20 cellular contexts compared by ENCODE assay signal in genomic region chr12:105935981-105936380, GRCh38.
DNase-seq lines count a peak whose midpoint lies in the region; ATAC-seq and TF ChIP-seq lines count a peak whose summit lies in the region.
"Had no signal": no experiment of that assay in that cellular context is flagged by ENCODE, and none has a peak within 500 bp of the region (broad histone marks: within the 10 kb centered on the region; RNA-seq: fewer than 3 reads in every experiment).

No MANE protein-coding gene starts in this region.

- H3K9ac ChIP-seq in fibroblast of lung (ENCODE audit: insufficient read depth, low read length): no peak overlapping the region
- H3K9ac ChIP-seq: neural progenitor cell had no signal

- peak; percentile 45 for ATAC-seq in Right ventricle myocardium superior (ENCODE audit: poor library complexity)
- no peak for ATAC-seq in activated CD4-positive, alpha-beta T cell treated with anti-CD3 and anti-CD28 coated beads for 36 hours
- ATAC-seq in stimulated activated memory B cell treated with anti-CD40 and anti-IgM and Interleukin-4, amounts not matched to agents 10 μg/mL and 1 μg/mL and 100 μg/mL, for 72 hours: no peak
- ATAC-seq: activated T-cell treated with anti-CD3 and anti-CD28 coated beads, Interleukin-2, amount 50 U/mL, for 72 hours; foreskin keratinocyte; HepG2; sciatic nerve had no signal

- H3K4me3 ChIP-seq in left ventricle myocardium inferior (no peak overlapping the region), SJSA1 (no peak overlapping the region), fibroblast of lung (replicated peaks in 1 of 4; ENCODE audit: control extremely low read depth in 1 of 4, insufficient read depth in 1 of 4, low read depth in 3 of 4, low read length in 4 of 4) (no peak overlapping the region)
- H3K4me3 ChIP-seq: lung, neural progenitor cell, SJCRH30 had no signal

- H2AFZ ChIP-seq in fibroblast of lung (ENCODE audit: low read length): no peak overlapping the region
- H2AFZ ChIP-seq: neural progenitor cell had no signal

- no peaks in the 10 kb centered on the region for H3K27me3 Mint-ChIP-seq in activated CD4-positive, alpha-beta T cell treated with anti-CD3 and anti-CD28 coated beads for 36 hours
- no peaks in the 10 kb centered on the region for H3K27me3 Mint-ChIP-seq in stimulated activated memory B cell treated with anti-CD40 and anti-IgM and Interleukin-4, amounts not matched to agents 10 μg/mL and 1 μg/mL and 100 μg/mL, for 72 hours

- H3K79me2 ChIP-seq in fibroblast of lung (ENCODE audit: control insufficient read depth, insufficient read depth, low read length): no peaks in the 10 kb centered on the region

- intact Hi-C loops in Right ventricle myocardium superior (cut with DNase I): no loop called here
- intact Hi-C loops in left ventricle myocardium inferior (cut with micrococcal nuclease): no loop called here
- intact Hi-C loops in activated CD4-positive, alpha-beta T cell treated with anti-CD3 and anti-CD28 coated beads for 36 hours (cut with DNase I, micrococcal nuclease): no loop called here

- no peak overlapping the region for H3K4me2 ChIP-seq in fibroblast of lung (ENCODE audit: extremely low read depth, insufficient read depth, low read length)
- H3K4me2 ChIP-seq: neural progenitor cell had no signal

- no peak for DNase-seq in Right ventricle myocardium superior
- no peak for DNase-seq in left ventricle myocardium inferior
- peak in 1 of 2 experiments; percentile 33 for DNase-seq in SJSA1 (ENCODE audit: low read depth in 1 of 2, low spot score in 2 of 2)
- DNase-seq in fibroblast of lung (ENCODE audit: low read depth in 2 of 2): peak; percentile 31 to 79
- DNase-seq in activated CD4-positive, alpha-beta T cell treated with anti-CD3 and anti-CD28 coated beads for 36 hours: no peak
- DNase-seq in HEK293T (ENCODE audit: extremely low spot score): no peak
- DNase-seq in SK-N-DZ (ENCODE audit: low spot score): no peak
- DNase-seq: activated CD4-positive, alpha-beta T cell treated with anti-CD3 and anti-CD28 coated beads, Interleukin-2, amount 50 U/mL, for 48 hours; activated T-cell treated with anti-CD3 and anti-CD28 coated beads, Interleukin-2, amount 50 U/mL, for 72 hours; Calu3; foreskin keratinocyte; NCI-H1092; NCI-H526 treated with DMSO at 0.1 percent for 48 hours; SJCRH30; stimulated activated naive CD4-positive, alpha-beta T cell had no signal

- no peak overlapping the region for H3K27ac Mint-ChIP-seq in activated CD4-positive, alpha-beta T cell treated with anti-CD3 and anti-CD28 coated beads for 36 hours
- H3K27ac Mint-ChIP-seq in stimulated activated memory B cell treated with anti-CD40 and anti-IgM and Interleukin-4, amounts not matched to agents 10 μg/mL and 1 μg/mL and 100 μg/mL, for 72 hours: no peak overlapping the region
- H3K27ac Mint-ChIP-seq: activated T-cell treated with anti-CD3 and anti-CD28 coated beads, Interleukin-2, amount 50 U/mL, for 72 hours; neural progenitor cell had no signal

- H3K36me3 Mint-ChIP-seq in activated CD4-positive, alpha-beta T cell treated with anti-CD3 and anti-CD28 coated beads for 36 hours (ENCODE audit: low read depth): no peaks in the 10 kb centered on the region
- no peaks in the 10 kb centered on the region for H3K36me3 Mint-ChIP-seq in stimulated activated memory B cell treated with anti-CD40 and anti-IgM and Interleukin-4, amounts not matched to agents 10 μg/mL and 1 μg/mL and 100 μg/mL, for 72 hours

- H3K4me3 Mint-ChIP-seq in activated CD4-positive, alpha-beta T cell treated with anti-CD3 and anti-CD28 coated beads for 36 hours: no peak overlapping the region
- H3K4me3 Mint-ChIP-seq in stimulated activated memory B cell treated with anti-CD40 and anti-IgM and Interleukin-4, amounts not matched to agents 10 μg/mL and 1 μg/mL and 100 μg/mL, for 72 hours: no peak overlapping the region
- H3K4me3 Mint-ChIP-seq: activated T-cell treated with anti-CD3 and anti-CD28 coated beads, Interleukin-2, amount 50 U/mL, for 72 hours; neural progenitor cell had no signal

- no peak for TF ChIP-seq CTCF in left ventricle myocardium inferior (IDR thresholded peaks at IDR 0.05; ENCODE audit: borderline replicate concordance)
- TF ChIP-seq CTCF in fibroblast of lung (conservative IDR thresholded peaks at IDR 0.05 in 1 of 2, IDR thresholded peaks at IDR 0.05 in 1 of 2; ENCODE audit: low read depth in 1 of 2, low read length in 2 of 2): no peak

- H3K9me3 Mint-ChIP-seq in activated CD4-positive, alpha-beta T cell treated with anti-CD3 and anti-CD28 coated beads for 36 hours (ENCODE audit: low read depth): no peaks in the 10 kb centered on the region
- no peaks in the 10 kb centered on the region for H3K9me3 Mint-ChIP-seq in stimulated activated memory B cell treated with anti-CD40 and anti-IgM and Interleukin-4, amounts not matched to agents 10 μg/mL and 1 μg/mL and 100 μg/mL, for 72 hours
- H3K9me3 Mint-ChIP-seq: activated T-cell treated with anti-CD3 and anti-CD28 coated beads, Interleukin-2, amount 50 U/mL, for 72 hours; neural progenitor cell had no signal

- H3K27me3 ChIP-seq in left ventricle myocardium inferior (ENCODE audit: low read depth) (no peaks in the 10 kb centered on the region), SJSA1 (replicated peaks) (no peaks in the 10 kb centered on the region), fibroblast of lung (ENCODE audit: control insufficient read depth, insufficient read depth, low read length) (no peaks in the 10 kb centered on the region)
- H3K27me3 ChIP-seq: foreskin keratinocyte, neural progenitor cell, SJCRH30 had no signal

- no peaks in the 10 kb centered on the region for H3K36me3 ChIP-seq in left ventricle myocardium inferior
- no peaks in the 10 kb centered on the region for H3K36me3 ChIP-seq in SJSA1
- no peaks in the 10 kb centered on the region for H3K36me3 ChIP-seq in fibroblast of lung (ENCODE audit: control insufficient read depth, insufficient read depth, low read length)
- H3K36me3 ChIP-seq: neural progenitor cell, SJCRH30 had no signal

- H3K9me3 ChIP-seq in left ventricle myocardium inferior (replicated peaks) (no peaks in the 10 kb centered on the region), SJSA1 (replicated peaks) (0 out of 2 replicates have a peak, but pooled peaks cover under 1% of the 10 kb centered on the region), fibroblast of lung (ENCODE audit: control insufficient read depth, insufficient read depth, low read depth, low read length) (no peaks in the 10 kb centered on the region)
- H3K9me3 ChIP-seq: SJCRH30 had no signal

- H3K4me1 ChIP-seq in left ventricle myocardium inferior: peaks cover 15% of the 10 kb centered on the region
- peaks cover 40% of the 10 kb centered on the region for H3K4me1 ChIP-seq in SJSA1 (replicated peaks)
- peaks cover 7% of the 10 kb centered on the region for H3K4me1 ChIP-seq in fibroblast of lung (ENCODE audit: control insufficient read depth, extremely low read depth, insufficient read depth, low read length)

- CTCF ChIA-PET in activated CD4-positive, alpha-beta T cell treated with anti-CD3 and anti-CD28 coated beads for 36 hours (lab: Charles Lee): interaction anchor here (0.6 kb wide), 1 partner anchor 16 kb away, joined by 3 read pairs; no protein-coding TSS in a partner anchor
- CTCF ChIA-PET in HEK293T (lab: Yijun Ruan, JAX): no interaction called here

- H3K4me1 Mint-ChIP-seq in activated CD4-positive, alpha-beta T cell treated with anti-CD3 and anti-CD28 coated beads for 36 hours: no peaks in the 10 kb centered on the region
- no peaks in the 10 kb centered on the region for H3K4me1 Mint-ChIP-seq in stimulated activated memory B cell treated with anti-CD40 and anti-IgM and Interleukin-4, amounts not matched to agents 10 μg/mL and 1 μg/mL and 100 μg/mL, for 72 hours

- no peaks in the 10 kb centered on the region for H4K20me1 ChIP-seq in fibroblast of lung (ENCODE audit: control insufficient read depth, extremely low read depth, insufficient read depth, low read length)

- H3K27ac ChIP-seq in left ventricle myocardium inferior (replicated peaks): no peak overlapping the region
- H3K27ac ChIP-seq in SJSA1: peak overlapping the region; percentile 59
- H3K27ac ChIP-seq in fibroblast of lung (ENCODE audit: insufficient read depth, low read length): no peak overlapping the region
- H3K27ac ChIP-seq: neural progenitor cell, SJCRH30 had no signal

- POLR2A ChIA-PET in activated CD4-positive, alpha-beta T cell treated with anti-CD3 and anti-CD28 coated beads for 36 hours (lab: Charles Lee): no interaction called here
- POLR2A ChIA-PET in HEK293T (lab: Yijun Ruan, JAX): no interaction called here

TF ChIP-seq in HEK293T, 16 proteins besides CTCF, POLR2A, EP300 and RAD21:
- no peak for TF ChIP-seq PKNOX1 (IDR thresholded peaks at IDR 0.05)
- no peak for TF ChIP-seq FOXA1 (IDR thresholded peaks at IDR 0.05)
- TF ChIP-seq HDGF (IDR thresholded peaks at IDR 0.05; ENCODE audit: borderline replicate concordance): no peak
- TF ChIP-seq LEF1 (IDR thresholded peaks at IDR 0.05; ENCODE audit: borderline replicate concordance): no peak
- TF ChIP-seq FOXM1 (IDR thresholded peaks at IDR 0.05; ENCODE audit: borderline replicate concordance): no peak
- no peak for TF ChIP-seq ARNT (IDR thresholded peaks at IDR 0.05)
- no peak for TF ChIP-seq L3MBTL2 (conservative IDR thresholded peaks at IDR 0.05)
- no peak for TF ChIP-seq ELF4 (IDR thresholded peaks at IDR 0.05)
- no peak for TF ChIP-seq ZNF384 (IDR thresholded peaks at IDR 0.05)
- TF ChIP-seq SUZ12 (IDR thresholded peaks at IDR 0.05): no peak
- TF ChIP-seq TARDBP (IDR thresholded peaks at IDR 0.05): no peak
- TF ChIP-seq NFRKB (IDR thresholded peaks at IDR 0.05): no peak
- no peak for TF ChIP-seq FOXK2 (IDR thresholded peaks at IDR 0.05)
- TF ChIP-seq BHLHE40 (IDR thresholded peaks at IDR 0.05; ENCODE audit: borderline replicate concordance): no peak
- TF ChIP-seq CTBP1 (IDR thresholded peaks at IDR 0.05; ENCODE audit: borderline replicate concordance): no peak
- no peak for TF ChIP-seq SP1 (IDR thresholded peaks at IDR 0.05)

Comparison
In these comparisons a context has a peak if more than half of its experiments do, and no peak if none do; other contexts are left out.
1. DNase-seq: peak in fibroblast of lung (2 of 2); none in Right ventricle myocardium superior (single experiment), left ventricle myocardium inferior (single experiment), activated CD4-positive, alpha-beta T cell treated with anti-CD3 and anti-CD28 coated beads for 36 hours (single experiment), HEK293T (single experiment) and SK-N-DZ (single experiment).